8 cellular contexts compared by ENCODE assay signal in genomic region chr3:137946341-137946973, GRCh38.
DNase-seq lines count a peak whose midpoint lies in the region; ATAC-seq, FAIRE-seq and TF ChIP-seq lines count a peak whose summit lies in the region.

No MANE protein-coding gene starts in this region.

- H2AFZ ChIP-seq in GM23248: no peak overlapping the region
- H2AFZ ChIP-seq in GM12878 (ENCODE audit: control insufficient read depth, low read depth, low read length): no peak overlapping the region

- CTCF ChIA-PET in GM12878 (lab: Yijun Ruan, JAX): interaction anchor here (0.7 to 7.2 kb wide), 25 partner anchors 8 to 840 kb away, joined by 3 to 45 read pairs (median 4); no protein-coding TSS in a partner anchor

- peak; percentile 91 for TF ChIP-seq RAD21 in GM12878 (IDR thresholded peaks at IDR 0.05; ENCODE audit: insufficient read depth, low read depth, low read length)

- H4K20me1 ChIP-seq in GM23248 (ENCODE audit: insufficient read depth) (no peaks in the 10 kb centered on the region), GM12878 (ENCODE audit: control insufficient read depth, insufficient read depth) (no peaks in the 10 kb centered on the region)

- in situ Hi-C loops in GM23248 (cut with MboI): loop anchor here (25.0 kb wide), 1 partner anchor 834 kb away; no protein-coding TSS in a partner anchor
- in situ Hi-C loops in GM12878 (cut with MboI): loop anchor here (10.0 to 25.0 kb wide), 2 partner anchors 822 to 1884 kb away; no protein-coding TSS in a partner anchor

- no peaks in the 10 kb centered on the region for H3K27me3 ChIP-seq in GM23248 (replicated peaks; ENCODE audit: insufficient read depth)
- H3K27me3 ChIP-seq in GM12878 (replicated peaks in 1 of 2; ENCODE audit: control insufficient read depth in 2 of 2, insufficient read depth in 2 of 2, low read length in 1 of 2): no peaks in the 10 kb centered on the region

- peak; percentile 93 for ATAC-seq in GM12878
- ATAC-seq in HG02623 (IDR thresholded peaks at IDR 0.05; ENCODE audit: unreplicated experiment): no peak

- H3K9me2 ChIP-seq in GM23248 (ENCODE audit: insufficient read depth): no peaks in the 10 kb centered on the region

- H3K79me2 ChIP-seq in GM23248 (ENCODE audit: insufficient read depth) (no peaks in the 10 kb centered on the region), GM12878 (ENCODE audit: control insufficient read depth, insufficient read depth, low read length) (no peaks in the 10 kb centered on the region)

- H3K4me2 ChIP-seq in GM23248 (ENCODE audit: unreplicated experiment) (no peak overlapping the region), GM12878 (ENCODE audit: control insufficient read depth, insufficient read depth) (no peak overlapping the region)

- H3K4me3 ChIP-seq in GM23248: no peak overlapping the region
- no peak overlapping the region for H3K4me3 ChIP-seq in GM12878

- SMC1A ChIA-PET in GM12878 (lab: Charles Lee; ENCODE audit: uncharacterized antibody, unreplicated experiment): interaction anchor here (0.7 to 2.6 kb wide), 10 partner anchors 24 to 841 kb away, joined by 3 to 9 read pairs (median 3); no protein-coding TSS in a partner anchor

- H3K36me3 ChIP-seq in GM23248 (ENCODE audit: low read depth): no peaks in the 10 kb centered on the region
- H3K36me3 ChIP-seq in GM12878 (ENCODE audit: control insufficient read depth in 2 of 2, insufficient read depth in 2 of 2, low read length in 1 of 2): no peaks in the 10 kb centered on the region

- TF ChIP-seq EP300 in GM12878 (IDR thresholded peaks at IDR 0.05; ENCODE audit: borderline replicate concordance in 1 of 2, control insufficient read depth in 1 of 2, low read depth in 2 of 2, low read length in 2 of 2): no peak

- H3K9me3 ChIP-seq in GM23248 (ENCODE audit: low read depth): no peaks in the 10 kb centered on the region
- no peaks in the 10 kb centered on the region for H3K9me3 ChIP-seq in GM12878 (replicated peaks; ENCODE audit: control insufficient read depth, insufficient read depth, low read length)

- TF ChIP-seq CTCF in GM12878 (IDR thresholded peaks at IDR 0.05 in 2 of 3, conservative IDR thresholded peaks at IDR 0.05 in 1 of 3; ENCODE audit: control insufficient read depth in 2 of 3, extremely low read depth in 1 of 3, insufficient read depth in 1 of 3, low read depth in 3 of 3, low read length in 3 of 3): peak; percentile 65 to 69 (median 68); a peak in 5 of 6 replicates

- DNase-seq in COR-L47 (lab: John Stamatoyannopoulos, UW): peak; percentile 85
- peak; percentile 74 for DNase-seq in GM23248
- peak; percentile 55 for DNase-seq in NCI-H1694 (lab: John Stamatoyannopoulos, UW)
- peak; percentile 75 for DNase-seq in SW480 (ENCODE audit: low spot score)
- DNase-seq in GM12878 (ENCODE audit: low read depth, low spot score): no peak
- peak; percentile 82 for DNase-seq in iPS-NIHi7 (ENCODE audit: extremely low spot score)
- peak; percentile 47 to 52 for DNase-seq in stimulated activated CD4-positive, alpha-beta T cell treated with anti-CD3 and anti-CD28 coated beads, Interleukin-2, amount 100 ng/mL, for 24 hours

- H3K9ac ChIP-seq in GM23248: no peak overlapping the region
- H3K9ac ChIP-seq in GM12878 (ENCODE audit: control insufficient read depth, insufficient read depth, low read length): no peak overlapping the region

- WGBS in GM23248 (ENCODE audit: low coverage in 1 of 2, low lambda C conversion rate in 2 of 2, missing lambda C conversion rate in 2 of 2), 2 experiments: 2% methylated on average over 7 of the region's 7 CpGs
- 2% methylated on average over 7 of the region's 7 CpGs for WGBS in GM12878 (ENCODE audit: insufficient coverage, insufficient replicate concordance, low lambda C conversion rate, missing lambda C conversion rate)

- TF ChIP-seq POLR2A in GM12878 (IDR thresholded peaks at IDR 0.05; ENCODE audit: low read depth, low read length): no peak

- H3K4me1 ChIP-seq in GM23248 (ENCODE audit: insufficient read depth): no peaks in the 10 kb centered on the region
- no peaks in the 10 kb centered on the region for H3K4me1 ChIP-seq in GM12878 (ENCODE audit: control insufficient read depth, insufficient read depth, low read length)

- H3F3A ChIP-seq in GM23248 (ENCODE audit: insufficient read depth): no peaks in the 10 kb centered on the region

- BruUV-seq in GM12878 (replicated peaks; lab: Mats Ljungman, UMichigan): no TSS peak

- POLR2A ChIA-PET in GM12878 (lab: Charles Lee): no interaction called here

- RAD21 ChIA-PET in GM12878 (lab: Charles Lee; ENCODE audit: unreplicated experiment): interaction anchor here (0.7 to 5.9 kb wide), 8 partner anchors 104 to 914 kb away, joined by 3 to 23 read pairs (median 4); no protein-coding TSS in a partner anchor

- intact Hi-C loops in GM12878 (cut with micrococcal nuclease; ENCODE audit: unreplicated experiment): loop anchor here (1.0 to 10.0 kb wide), 6 partner anchors 106 to 1872 kb away; no protein-coding TSS in a partner anchor

- no peak for FAIRE-seq in GM12878 (lab: Jason Lieb, UNC)

- H3K27ac ChIP-seq in GM23248 (no peak overlapping the region), GM12878 (ENCODE audit: control insufficient read depth, insufficient read depth) (no peak overlapping the region)

TF ChIP-seq in GM12878, 131 proteins besides CTCF, POLR2A, EP300 and RAD21 (continues in another document):
- TF ChIP-seq RB1 (IDR thresholded peaks at IDR 0.05; ENCODE audit: borderline replicate concordance) (no peak), CHD1 (IDR thresholded peaks at IDR 0.05; ENCODE audit: low read depth, low read length) (no peak), SUZ12 (IDR thresholded peaks at IDR 0.05; ENCODE audit: unreplicated experiment) (no peak), NBN (IDR thresholded peaks at IDR 0.05) (no peak), GABPA (IDR thresholded peaks at IDR 0.05; ENCODE audit: low read depth) (no peak), NR2C2 (IDR thresholded peaks at IDR 0.05; ENCODE audit: borderline replicate concordance, control insufficient read depth, insufficient read length, low read depth) (no peak), CREM (IDR thresholded peaks at IDR 0.05; ENCODE audit: low read depth) (no peak), NFYA (IDR thresholded peaks at IDR 0.05; ENCODE audit: borderline replicate concordance, low read depth, low read length) (no peak), FOXK2 (IDR thresholded peaks at IDR 0.05) (no peak), SMAD1 (IDR thresholded peaks at IDR 0.05; ENCODE audit: low read depth, partially characterized antibody) (no peak), ESRRA (IDR thresholded peaks at IDR 0.05; ENCODE audit: low read length) (no peak), IKZF2 (IDR thresholded peaks at IDR 0.05) (no peak)
- TF ChIP-seq, protein P1, sequence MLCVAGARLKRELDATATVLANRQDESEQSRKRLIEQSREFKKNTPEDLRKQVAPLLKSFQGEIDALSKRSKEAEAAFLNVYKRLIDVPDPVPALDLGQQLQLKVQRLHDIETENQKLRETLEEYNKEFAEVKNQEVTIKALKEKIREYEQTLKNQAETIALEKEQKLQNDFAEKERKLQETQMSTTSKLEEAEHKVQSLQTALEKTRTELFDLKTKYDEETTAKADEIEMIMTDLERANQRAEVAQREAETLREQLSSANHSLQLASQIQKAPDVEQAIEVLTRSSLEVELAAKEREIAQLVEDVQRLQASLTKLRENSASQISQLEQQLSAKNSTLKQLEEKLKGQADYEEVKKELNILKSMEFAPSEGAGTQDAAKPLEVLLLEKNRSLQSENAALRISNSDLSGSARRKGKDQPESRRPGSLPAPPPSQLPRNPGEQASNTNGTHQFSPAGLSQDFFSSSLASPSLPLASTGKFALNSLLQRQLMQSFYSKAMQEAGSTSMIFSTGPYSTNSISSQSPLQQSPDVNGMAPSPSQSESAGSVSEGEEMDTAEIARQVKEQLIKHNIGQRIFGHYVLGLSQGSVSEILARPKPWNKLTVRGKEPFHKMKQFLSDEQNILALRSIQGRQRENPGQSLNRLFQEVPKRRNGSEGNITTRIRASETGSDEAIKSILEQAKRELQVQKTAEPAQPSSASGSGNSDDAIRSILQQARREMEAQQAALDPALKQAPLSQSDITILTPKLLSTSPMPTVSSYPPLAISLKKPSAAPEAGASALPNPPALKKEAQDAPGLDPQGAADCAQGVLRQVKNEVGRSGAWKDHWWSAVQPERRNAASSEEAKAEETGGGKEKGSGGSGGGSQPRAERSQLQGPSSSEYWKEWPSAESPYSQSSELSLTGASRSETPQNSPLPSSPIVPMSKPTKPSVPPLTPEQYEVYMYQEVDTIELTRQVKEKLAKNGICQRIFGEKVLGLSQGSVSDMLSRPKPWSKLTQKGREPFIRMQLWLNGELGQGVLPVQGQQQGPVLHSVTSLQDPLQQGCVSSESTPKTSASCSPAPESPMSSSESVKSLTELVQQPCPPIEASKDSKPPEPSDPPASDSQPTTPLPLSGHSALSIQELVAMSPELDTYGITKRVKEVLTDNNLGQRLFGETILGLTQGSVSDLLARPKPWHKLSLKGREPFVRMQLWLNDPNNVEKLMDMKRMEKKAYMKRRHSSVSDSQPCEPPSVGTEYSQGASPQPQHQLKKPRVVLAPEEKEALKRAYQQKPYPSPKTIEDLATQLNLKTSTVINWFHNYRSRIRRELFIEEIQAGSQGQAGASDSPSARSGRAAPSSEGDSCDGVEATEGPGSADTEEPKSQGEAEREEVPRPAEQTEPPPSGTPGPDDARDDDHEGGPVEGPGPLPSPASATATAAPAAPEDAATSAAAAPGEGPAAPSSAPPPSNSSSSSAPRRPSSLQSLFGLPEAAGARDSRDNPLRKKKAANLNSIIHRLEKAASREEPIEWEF (IDR thresholded peaks at IDR 0.05; ENCODE audit: insufficient replicate concordance, low read depth, low read length): no peak
